12 cellular contexts compared by ENCODE assay signal in the genomic region with DNA sequence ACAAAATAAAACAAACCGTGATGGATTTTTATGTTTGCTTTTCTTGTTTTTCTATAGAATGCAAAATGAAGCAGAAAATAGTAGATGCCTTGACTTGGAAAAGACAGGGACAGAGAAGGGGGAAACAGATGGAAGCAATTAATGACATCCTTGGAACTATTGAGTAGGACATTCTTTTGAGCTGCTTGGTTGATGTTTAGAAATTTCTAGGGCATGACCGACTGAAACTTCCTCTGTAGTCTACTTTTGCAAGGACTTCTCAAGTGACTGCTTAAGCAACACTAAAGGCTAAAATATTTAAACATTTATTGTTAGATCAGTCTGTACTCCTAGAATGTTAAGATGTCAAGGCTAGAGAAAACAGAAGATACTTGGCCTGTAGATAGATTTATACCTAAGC. TPM values are rescaled to one million over a fixed set of nuclear protein-coding genes. Genes with fewer than 3 reads are reported as not detected.
DNase-seq lines count a peak whose midpoint lies in the region; ATAC-seq and TF ChIP-seq lines count a peak whose summit lies in the region.
"Had no signal": no experiment of that assay in that cellular context is flagged by ENCODE, and none has a peak within 500 bp of the region (broad histone marks: within the 10 kb centered on the region; RNA-seq: fewer than 3 reads in every experiment).

No MANE protein-coding gene starts in this region.

- ATAC-seq in SK-N-SH treated with all-trans-retinoic acid at 6 μM for 48 hours (peak; percentile 73), HG02885 (IDR thresholded peaks at IDR 0.05; ENCODE audit: poor library complexity, unreplicated experiment) (no peak)
- ATAC-seq in activated CD8-positive, alpha-beta memory T cell treated with anti-CD3 and anti-CD28 coated beads, Interleukin-2, amount 10 ng/mL, durations not matched to agents 7 days and 5 days = no peak
- ATAC-seq: esophagus mucosa had no signal

- peaks cover 4% of the 10 kb centered on the region for H3K36me3 Mint-ChIP-seq in activated CD8-positive, alpha-beta memory T cell treated with anti-CD3 and anti-CD28 coated beads, Interleukin-2, amount 10 ng/mL, durations not matched to agents 7 days and 5 days
- H3K36me3 Mint-ChIP-seq: activated naive CD8-positive, alpha-beta T cell treated with anti-CD3 and anti-CD28 coated beads, Interleukin-2, amount 10 ng/mL, durations not matched to agents 7 days and 5 days had no signal

- no peak for TF ChIP-seq POLR2A in thyroid gland (IDR thresholded peaks at IDR 0.05)

- no peaks in the 10 kb centered on the region for H3K9me3 ChIP-seq in hepatocyte (ENCODE audit: low read depth)
- no peaks in the 10 kb centered on the region for H3K9me3 ChIP-seq in thyroid gland

- TF ChIP-seq CTCF in hepatocyte (IDR thresholded peaks at IDR 0.05; ENCODE audit: poor library complexity) (no peak), thyroid gland (IDR thresholded peaks at IDR 0.05) (no peak)

- peaks cover 65% of the 10 kb centered on the region for H3K79me2 ChIP-seq in hepatocyte

- no peak overlapping the region for H3K4me3 Mint-ChIP-seq in activated CD8-positive, alpha-beta memory T cell treated with anti-CD3 and anti-CD28 coated beads, Interleukin-2, amount 10 ng/mL, durations not matched to agents 7 days and 5 days
- H3K4me3 Mint-ChIP-seq: activated naive CD8-positive, alpha-beta T cell treated with anti-CD3 and anti-CD28 coated beads, Interleukin-2, amount 10 ng/mL, durations not matched to agents 7 days and 5 days had no signal

- H3K4me1 Mint-ChIP-seq in activated CD8-positive, alpha-beta memory T cell treated with anti-CD3 and anti-CD28 coated beads, Interleukin-2, amount 10 ng/mL, durations not matched to agents 7 days and 5 days = peaks cover 4% of the 10 kb centered on the region
- H3K4me1 Mint-ChIP-seq: activated naive CD8-positive, alpha-beta T cell treated with anti-CD3 and anti-CD28 coated beads, Interleukin-2, amount 10 ng/mL, durations not matched to agents 7 days and 5 days had no signal

- H3K27ac Mint-ChIP-seq in activated CD8-positive, alpha-beta memory T cell treated with anti-CD3 and anti-CD28 coated beads, Interleukin-2, amount 10 ng/mL, durations not matched to agents 7 days and 5 days = no peak overlapping the region
- H3K27ac Mint-ChIP-seq: activated naive CD8-positive, alpha-beta T cell treated with anti-CD3 and anti-CD28 coated beads, Interleukin-2, amount 10 ng/mL, durations not matched to agents 7 days and 5 days had no signal

- peak overlapping the region; percentile 35 for H3K4me2 ChIP-seq in hepatocyte

- H3K27ac ChIP-seq in hepatocyte (peak overlapping the region; percentile 61), thyroid gland (peak overlapping the region; percentile 66 to 74 (median 71))

- H2AFZ ChIP-seq in hepatocyte = no peak overlapping the region

- peak; percentile 57 for DNase-seq in NOMO-1 treated with DMSO at 0.1 percent for 48 hours (lab: John Stamatoyannopoulos, UW; ENCODE audit: unreplicated experiment)
- DNase-seq in NOMO-1 treated with dmso at 0.1 percent for 144 hours (lab: John Stamatoyannopoulos, UW; ENCODE audit: unreplicated experiment) = no peak
- no peak for DNase-seq in hepatocyte (ENCODE audit: low spot score)
- DNase-seq in thyroid gland = no peak
- no peak for DNase-seq in HT-29 (ENCODE audit: low spot score)
- DNase-seq in activated CD8-positive, alpha-beta memory T cell treated with anti-CD3 and anti-CD28 coated beads, Interleukin-2, amount 10 ng/mL, durations not matched to agents 7 days and 5 days = no peak
- DNase-seq: activated naive CD8-positive, alpha-beta T cell treated with anti-CD3 and anti-CD28 coated beads, Interleukin-2, amount 10 ng/mL, durations not matched to agents 7 days and 5 days; NCI-H1092 treated with DMSO at 0.1 percent for 48 hours had no signal

- H3K36me3 ChIP-seq in hepatocyte (replicated peaks; ENCODE audit: insufficient read depth, low read depth) (no peaks in the 10 kb centered on the region), thyroid gland (no peaks in the 10 kb centered on the region)

- H3K27me3 ChIP-seq in hepatocyte (no peaks in the 10 kb centered on the region), thyroid gland (no peaks in the 10 kb centered on the region)
- H3K27me3 ChIP-seq: tibial nerve had no signal

- intact Hi-C loops in thyroid gland (cut with DNase I) = no loop called here

- H3K27me3 Mint-ChIP-seq in activated CD8-positive, alpha-beta memory T cell treated with anti-CD3 and anti-CD28 coated beads, Interleukin-2, amount 10 ng/mL, durations not matched to agents 7 days and 5 days = no peaks in the 10 kb centered on the region
- H3K27me3 Mint-ChIP-seq: activated naive CD8-positive, alpha-beta T cell treated with anti-CD3 and anti-CD28 coated beads, Interleukin-2, amount 10 ng/mL, durations not matched to agents 7 days and 5 days had no signal

- H3K4me3 ChIP-seq in hepatocyte (no peak overlapping the region), thyroid gland (replicated peaks in 1 of 3) (no peak overlapping the region)
- H3K4me3 ChIP-seq: tibial nerve had no signal

- CTCF ChIA-PET in activated CD8-positive, alpha-beta memory T cell treated with anti-CD3 and anti-CD28 coated beads, Interleukin-2, amount 10 ng/mL, durations not matched to agents 7 days and 5 days (lab: Charles Lee) = interaction anchor here (1.5 to 1.9 kb wide), 2 partner anchors 9 to 161 kb away, joined by 3 to 4 read pairs; no protein-coding TSS in a partner anchor

- H3K9me2 ChIP-seq in hepatocyte (replicated peaks; ENCODE audit: insufficient read depth) = no peaks in the 10 kb centered on the region

- 60% methylated on average over 2 of the region's 2 CpGs for WGBS in hepatocyte (ENCODE audit: low lambda C conversion rate, missing lambda C conversion rate)
- WGBS in thyroid gland, 2 donors = 27 to 28% methylated on average over 2 of the region's 2 CpGs

- no peaks in the 10 kb centered on the region for H3K9me3 Mint-ChIP-seq in activated CD8-positive, alpha-beta memory T cell treated with anti-CD3 and anti-CD28 coated beads, Interleukin-2, amount 10 ng/mL, durations not matched to agents 7 days and 5 days (ENCODE audit: low read depth)
- H3K9me3 Mint-ChIP-seq: activated naive CD8-positive, alpha-beta T cell treated with anti-CD3 and anti-CD28 coated beads, Interleukin-2, amount 10 ng/mL, durations not matched to agents 7 days and 5 days had no signal

- H3K4me1 ChIP-seq in hepatocyte (ENCODE audit: insufficient read depth) (no peaks in the 10 kb centered on the region), thyroid gland (peaks cover 24 to 39% of the 10 kb centered on the region in 2 donors)

- H4K20me1 ChIP-seq in hepatocyte (ENCODE audit: insufficient read depth, poor library complexity, severe bottlenecking) = peaks cover 3% of the 10 kb centered on the region

TF ChIP-seq in SK-N-SH treated with all-trans-retinoic acid at 6 μM for 48 hours, 23 proteins besides CTCF, POLR2A, EP300 and RAD21 (continues in another document):
- TF ChIP-seq, protein P1, sequence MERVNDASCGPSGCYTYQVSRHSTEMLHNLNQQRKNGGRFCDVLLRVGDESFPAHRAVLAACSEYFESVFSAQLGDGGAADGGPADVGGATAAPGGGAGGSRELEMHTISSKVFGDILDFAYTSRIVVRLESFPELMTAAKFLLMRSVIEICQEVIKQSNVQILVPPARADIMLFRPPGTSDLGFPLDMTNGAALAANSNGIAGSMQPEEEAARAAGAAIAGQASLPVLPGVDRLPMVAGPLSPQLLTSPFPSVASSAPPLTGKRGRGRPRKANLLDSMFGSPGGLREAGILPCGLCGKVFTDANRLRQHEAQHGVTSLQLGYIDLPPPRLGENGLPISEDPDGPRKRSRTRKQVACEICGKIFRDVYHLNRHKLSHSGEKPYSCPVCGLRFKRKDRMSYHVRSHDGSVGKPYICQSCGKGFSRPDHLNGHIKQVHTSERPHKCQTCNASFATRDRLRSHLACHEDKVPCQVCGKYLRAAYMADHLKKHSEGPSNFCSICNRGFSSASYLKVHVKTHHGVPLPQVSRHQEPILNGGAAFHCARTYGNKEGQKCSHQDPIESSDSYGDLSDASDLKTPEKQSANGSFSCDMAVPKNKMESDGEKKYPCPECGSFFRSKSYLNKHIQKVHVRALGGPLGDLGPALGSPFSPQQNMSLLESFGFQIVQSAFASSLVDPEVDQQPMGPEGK (CRISPR knock-in tag; IDR thresholded peaks at IDR 0.05; ENCODE audit: borderline replicate concordance) = no peak
- TF ChIP-seq ESRRG (CRISPR knock-in tag; IDR thresholded peaks at IDR 0.05) (no peak), ZNF70 (CRISPR knock-in tag; IDR thresholded peaks at IDR 0.05) (no peak), OSR1 (CRISPR knock-in tag; IDR thresholded peaks at IDR 0.05) (no peak), RARB (CRISPR knock-in tag; IDR thresholded peaks at IDR 0.05) (no peak), ARNTL (CRISPR knock-in tag; IDR thresholded peaks at IDR 0.05; ENCODE audit: borderline replicate concordance, low read depth) (no peak), SNAI2 (CRISPR knock-in tag; IDR thresholded peaks at IDR 0.05) (no peak), CSDC2 (CRISPR knock-in tag; IDR thresholded peaks at IDR 0.05) (no peak)
- TF ChIP-seq, protein P2, sequence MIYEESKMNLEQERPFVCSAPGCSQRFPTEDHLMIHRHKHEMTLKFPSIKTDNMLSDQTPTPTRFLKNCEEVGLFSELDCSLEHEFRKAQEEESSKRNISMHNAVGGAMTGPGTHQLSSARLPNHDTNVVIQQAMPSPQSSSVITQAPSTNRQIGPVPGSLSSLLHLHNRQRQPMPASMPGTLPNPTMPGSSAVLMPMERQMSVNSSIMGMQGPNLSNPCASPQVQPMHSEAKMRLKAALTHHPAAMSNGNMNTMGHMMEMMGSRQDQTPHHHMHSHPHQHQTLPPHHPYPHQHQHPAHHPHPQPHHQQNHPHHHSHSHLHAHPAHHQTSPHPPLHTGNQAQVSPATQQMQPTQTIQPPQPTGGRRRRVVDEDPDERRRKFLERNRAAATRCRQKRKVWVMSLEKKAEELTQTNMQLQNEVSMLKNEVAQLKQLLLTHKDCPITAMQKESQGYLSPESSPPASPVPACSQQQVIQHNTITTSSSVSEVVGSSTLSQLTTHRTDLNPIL (CRISPR knock-in tag; IDR thresholded peaks at IDR 0.05; ENCODE audit: low read depth) = no peak

RNA-seq across cellular contexts. Expression of a gene that starts 49.4 kb away (rescaled TPM):
- total RNA-seq in hepatocyte = 77.3 and 93.4 TPM in 2 replicates
- polyA plus RNA-seq in hepatocyte = 60.8 and 64.0 TPM in 2 replicates
- total RNA-seq in thyroid gland = 100 to 1,000 TPM in 3 of 4 donors, 10 to 100 TPM in 1; 71.9 to 151 (median 112) TPM
- 31.6 and 41.9 TPM in 2 replicates for total RNA-seq in HT-29 (2014; rRNA removed; shearing (Covaris generic))
- 10 to 100 TPM; 19.8 to 28.4 TPM for total RNA-seq in activated CD8-positive, alpha-beta memory T cell treated with anti-CD3 and anti-CD28 coated beads, Interleukin-2, amount 10 ng/mL, durations not matched to agents 7 days and 5 days
